15 cellular contexts compared by ENCODE assay signal in genomic region chr11:63907808-63908530, GRCh38. TPM values are rescaled to one million over a fixed set of nuclear protein-coding genes. Genes with fewer than 3 reads are reported as not detected.
DNase-seq lines count a peak whose midpoint lies in the region; ATAC-seq and TF ChIP-seq lines count a peak whose summit lies in the region.
"Had no signal": no experiment of that assay in that cellular context is flagged by ENCODE, and none has a peak within 500 bp of the region (broad histone marks: within the 10 kb centered on the region; RNA-seq: fewer than 3 reads in every experiment).

No MANE protein-coding gene starts in this region.

- TF ChIP-seq CTCF in RWPE1 (conservative IDR thresholded peaks at IDR 0.05; ENCODE audit: low read depth) (no peak), kidney epithelial cell (IDR thresholded peaks at IDR 0.05; ENCODE audit: insufficient read depth, low read length, poor library complexity, severe bottlenecking) (peak; percentile 34)

- ATAC-seq in GM18498 (IDR thresholded peaks at IDR 0.05; ENCODE audit: unreplicated experiment) (no peak), GM19035 (IDR thresholded peaks at IDR 0.05; ENCODE audit: unreplicated experiment) (no peak)
- ATAC-seq: left lung had no signal

- peak overlapping the region; percentile 34 for H3K27ac ChIP-seq in RWPE1
- H3K27ac ChIP-seq: left lung, upper lobe of left lung had no signal

- DNase-seq in ELF-1 (ENCODE audit: low read depth, low spot score), result peak; percentile 56
- no peak for DNase-seq in RWPE1 (ENCODE audit: low spot score)
- no peak for DNase-seq in kidney epithelial cell (ENCODE audit: low read depth)
- peak; percentile 56 for DNase-seq in retina
- no peak for DNase-seq in DMS53 treated with DMSO at 0.1 percent for 48 hours (lab: John Stamatoyannopoulos, UW; ENCODE audit: unreplicated experiment)
- no peak for DNase-seq in NCI-H524 treated with DMSO at 0.1 percent for 48 hours (lab: John Stamatoyannopoulos, UW)
- DNase-seq: DMS53; left lung; NCI-H1436 treated with DMSO at 0.1 percent for 48 hours; stimulated activated CD4-positive, alpha-beta T cell treated with anti-CD3 and anti-CD28 coated beads, Interleukin-2, amount 100 ng/mL, for 24 hours; stimulated activated CD8-positive, alpha-beta memory T cell treated with anti-CD3 and anti-CD28 coated beads, Interleukin-4, amount 100 ng/mL, for 48 hours; upper lobe of left lung had no signal

- H3K36me3 ChIP-seq in kidney epithelial cell (ENCODE audit: control insufficient read depth, insufficient read depth, low read length), result peaks cover 3% of the 10 kb centered on the region

- CTCF ChIA-PET in RWPE1 (lab: Yijun Ruan, JAX), result no interaction called here

- H3K4me3 ChIP-seq in kidney epithelial cell (ENCODE audit: low read depth, low read length), result no peak overlapping the region
- H3K4me3 ChIP-seq: left lung, upper lobe of left lung had no signal

- POLR2A ChIA-PET in RWPE1 (lab: Yijun Ruan, JAX; ENCODE audit: low non-redundant PET), result no interaction called here

- no peaks in the 10 kb centered on the region for H3K27me3 ChIP-seq in kidney epithelial cell (ENCODE audit: control insufficient read depth, insufficient read depth, low read length)
- H3K27me3 ChIP-seq: left lung, upper lobe of left lung had no signal

RNA-seq across cellular contexts. Expression of gene RCOR2, which starts 9.0 kb away (rescaled TPM):
- 7.8 and 11.5 TPM in 2 replicates for total RNA-seq in kidney epithelial cell
- total RNA-seq: T-helper 1 cell treated with Interleukin-12 subunit alpha and Interleukin-12 subunit beta and Interleukin-4 antibody, amounts not matched to agents 30 ng/mL and 1 ng/mL, for 36 hours had no signal

RNA-seq across cellular contexts. Expression of gene NAA40, which starts 30.8 kb away (rescaled TPM):
- total RNA-seq in kidney epithelial cell, result 13.8 and 15.6 TPM in 2 replicates

Comparison
In these comparisons a context has a peak if more than half of its experiments do, and no peak if none do; other contexts are left out.
1. DNase-seq: peak in ELF-1 (single experiment) and retina (single experiment); none in RWPE1 (single experiment), kidney epithelial cell (single experiment), DMS53 treated with DMSO at 0.1 percent for 48 hours (single experiment) and NCI-H524 treated with DMSO at 0.1 percent for 48 hours (single experiment).